ENCODE assay signal across 17 cellular contexts in the genomic region with DNA sequence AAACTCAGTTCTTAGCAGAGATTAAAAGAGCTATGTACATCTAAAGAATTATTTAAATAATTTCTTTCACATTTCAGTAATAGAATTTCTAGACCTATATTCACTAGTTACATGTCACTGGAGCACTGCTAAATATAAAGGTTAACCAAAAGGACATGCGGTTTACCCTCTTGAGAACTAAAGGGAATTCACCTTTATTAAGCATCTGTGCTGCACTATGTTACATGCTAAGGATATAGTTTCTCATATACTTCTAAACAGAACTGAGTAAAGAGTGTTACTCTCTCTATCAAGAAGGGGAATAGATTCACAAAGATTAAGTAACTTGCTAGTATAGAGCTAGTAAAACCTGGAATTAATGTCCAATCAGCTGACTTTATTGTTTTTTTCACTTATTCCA.
"Had no signal": no experiment of that assay in that cellular context is flagged by ENCODE, and none has a peak within 500 bp of the region (broad histone marks: within the 10 kb centered on the region; RNA-seq: fewer than 3 reads in every experiment).

No MANE protein-coding gene starts in this region.

- H3K9me3 ChIP-seq: prostate gland, transverse colon, vagina had no signal

- H3K4me3 Mint-ChIP-seq: activated naive CD8-positive, alpha-beta T cell treated with anti-CD3 and anti-CD28 coated beads, Interleukin-2, amount 10 ng/mL, durations not matched to agents 7 days and 5 days; immature natural killer cell; mesothelial cell of epicardium; nephron progenitor cell had no signal

- H3K9me3 Mint-ChIP-seq: activated naive CD8-positive, alpha-beta T cell treated with anti-CD3 and anti-CD28 coated beads, Interleukin-2, amount 10 ng/mL, durations not matched to agents 7 days and 5 days; immature natural killer cell had no signal

- H3K27ac Mint-ChIP-seq: activated naive CD8-positive, alpha-beta T cell treated with anti-CD3 and anti-CD28 coated beads, Interleukin-2, amount 10 ng/mL, durations not matched to agents 7 days and 5 days; immature natural killer cell; mesothelial cell of epicardium; nephron progenitor cell had no signal

- ATAC-seq: right cardiac atrium; stimulated activated naive CD8-positive, alpha-beta T cell treated with anti-CD3 and anti-CD28 coated beads, Interleukin-15, Interleukin-2, amounts not matched to agents 100 U/mL and 50 U/mL, for 24 hours had no signal

- H3K27me3 Mint-ChIP-seq: activated naive CD8-positive, alpha-beta T cell treated with anti-CD3 and anti-CD28 coated beads, Interleukin-2, amount 10 ng/mL, durations not matched to agents 7 days and 5 days had no signal

- H3K4me1 Mint-ChIP-seq: mesothelial cell of epicardium, nephron progenitor cell had no signal

- DNase-seq: activated naive CD4-positive, alpha-beta T cell; activated naive CD8-positive, alpha-beta T cell treated with anti-CD3 and anti-CD28 coated beads, Interleukin-2, amount 10 ng/mL, durations not matched to agents 7 days and 5 days; activated T-cell treated with anti-CD3 and anti-CD28 coated beads for 4 hours; brain microvascular endothelial cell; effector CD8-positive, alpha-beta T cell; foreskin melanocyte; immature natural killer cell; nephron progenitor cell; occipital lobe; right cardiac atrium; small intestine; stimulated activated CD4-positive, alpha-beta T cell treated with anti-CD3 and anti-CD28 coated beads, Interleukin-4, amount 100 ng/mL, for 24 hours; stimulated activated naive CD8-positive, alpha-beta T cell treated with anti-CD3 and anti-CD28 coated beads, Interleukin-15, Interleukin-2, amounts not matched to agents 100 U/mL and 50 U/mL, for 24 hours; transverse colon had no signal
